Comparison of ENCODE assay signal across 19 cellular contexts in the genomic region with DNA sequence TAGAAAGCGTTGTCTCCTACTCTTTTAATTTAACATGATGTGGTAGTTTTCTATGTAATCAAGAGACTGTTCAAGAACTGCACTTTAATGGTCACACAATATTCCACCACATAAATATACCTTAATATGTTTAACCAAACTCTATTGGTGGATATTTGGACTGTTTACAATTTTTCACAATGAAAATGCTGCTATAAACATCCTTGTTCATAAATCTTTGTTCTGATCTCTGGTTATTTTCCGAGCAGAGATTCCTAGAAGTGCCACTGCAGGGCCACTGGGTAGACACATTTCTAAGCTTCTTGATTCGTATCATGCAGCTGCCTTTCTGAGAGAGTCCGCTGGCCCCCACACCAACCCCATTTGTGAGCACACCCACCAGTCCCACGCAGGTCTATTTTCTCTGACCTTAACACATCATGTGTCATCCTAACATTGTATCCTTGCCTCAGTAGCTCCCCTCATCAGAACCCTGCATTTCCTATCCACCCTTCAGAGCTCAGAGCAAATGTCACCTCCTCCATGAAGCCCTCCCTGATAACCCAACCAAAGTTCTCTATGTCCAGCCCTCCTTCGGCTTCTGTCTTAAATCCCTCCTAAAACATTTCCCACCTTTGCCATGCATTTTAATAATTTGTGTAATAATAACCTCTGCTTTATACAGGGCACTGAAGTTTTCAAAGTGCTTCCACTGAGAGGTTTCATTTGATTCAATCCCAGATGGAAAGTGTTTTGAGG. TPM values are rescaled to one million over a fixed set of nuclear protein-coding genes. Genes with fewer than 3 reads are reported as not detected.
"Had no signal": no experiment of that assay in that cellular context is flagged by ENCODE, and none has a peak within 500 bp of the region (broad histone marks: within the 10 kb centered on the region; RNA-seq: fewer than 3 reads in every experiment).

No MANE protein-coding gene starts in this region.

- H3K27me3 Mint-ChIP-seq: activated B cell treated with CpG ODN at 0.5 μM for 24 hours; activated CD4-positive, alpha-beta T cell treated with anti-CD3 and anti-CD28 coated beads, Interleukin-2, amount 10 ng/mL, durations not matched to agents 24 days and 14 days; activated naive CD8-positive, alpha-beta T cell treated with anti-CD3 and anti-CD28 coated beads for 36 hours had no signal

- H3K9me3 Mint-ChIP-seq: activated B cell treated with CpG ODN at 0.5 μM for 24 hours; activated CD4-positive, alpha-beta T cell treated with anti-CD3 and anti-CD28 coated beads, Interleukin-2, amount 10 ng/mL, durations not matched to agents 24 days and 14 days; activated naive CD8-positive, alpha-beta T cell treated with anti-CD3 and anti-CD28 coated beads for 36 hours; activated T-cell treated with anti-CD3 and anti-CD28 coated beads, Interleukin-2, amount 50 U/mL, for 72 hours; natural killer cell treated with Interleukin-12 subunit alpha and Interleukin-12 subunit beta and Interleukin-15 and Interleukin-18, amount 100 ng/mL, for 72 hours; stimulated activated effector memory CD8-positive, alpha-beta T cell treated with anti-CD3 and anti-CD28 coated beads, Interleukin-12 subunit alpha, Interleukin-12 subunit beta, amount 100 ng/mL, for 72 hours had no signal

- DNase-seq: activated B cell treated with CpG ODN at 0.5 μM for 24 hours; activated CD4-positive, alpha-beta T cell treated with anti-CD3 and anti-CD28 coated beads, Interleukin-2, amount 10 ng/mL, durations not matched to agents 24 days and 14 days; activated CD8-positive, alpha-beta memory T cell treated with anti-CD3 and anti-CD28 coated beads, Interleukin-2, amount 50 U/mL, for 4 hours; activated CD8-positive, alpha-beta T cell treated with anti-CD3 and anti-CD28 coated beads, Interleukin-2, amount 10 ng/mL, durations not matched to agents 7 days and 5 days; activated naive CD8-positive, alpha-beta T cell treated with anti-CD3 and anti-CD28 coated beads for 36 hours; activated T-cell treated with anti-CD3 and anti-CD28 coated beads, Interleukin-2, amount 50 U/mL, for 72 hours; anterior cingulate cortex; gastrocnemius medialis; mammary epithelial cell; psoas muscle; T-helper 2 cell; tibial artery had no signal

- H3K4me3 ChIP-seq: breast epithelium, gastrocnemius medialis, psoas muscle, tibial artery, vagina had no signal

- H3K27ac ChIP-seq: breast epithelium, epithelial cell of prostate, psoas muscle, vagina had no signal

- H3K4me1 Mint-ChIP-seq: activated B cell treated with CpG ODN at 0.5 μM for 24 hours; activated CD4-positive, alpha-beta T cell treated with anti-CD3 and anti-CD28 coated beads, Interleukin-2, amount 10 ng/mL, durations not matched to agents 24 days and 14 days; activated naive CD8-positive, alpha-beta T cell treated with anti-CD3 and anti-CD28 coated beads for 36 hours; stimulated activated effector memory CD8-positive, alpha-beta T cell treated with anti-CD3 and anti-CD28 coated beads, Interleukin-12 subunit alpha, Interleukin-12 subunit beta, amount 100 ng/mL, for 72 hours had no signal

- H3K36me3 Mint-ChIP-seq: activated naive CD8-positive, alpha-beta T cell treated with anti-CD3 and anti-CD28 coated beads for 36 hours; natural killer cell treated with Interleukin-12 subunit alpha and Interleukin-12 subunit beta and Interleukin-15 and Interleukin-18, amount 100 ng/mL, for 72 hours; stimulated activated effector memory CD8-positive, alpha-beta T cell treated with anti-CD3 and anti-CD28 coated beads, Interleukin-12 subunit alpha, Interleukin-12 subunit beta, amount 100 ng/mL, for 72 hours had no signal

- ATAC-seq: activated CD8-positive, alpha-beta T cell treated with anti-CD3 and anti-CD28 coated beads, Interleukin-2, amount 10 ng/mL, durations not matched to agents 7 days and 5 days; activated T-cell treated with anti-CD3 and anti-CD28 coated beads, Interleukin-2, amount 50 U/mL, for 72 hours; gastrocnemius medialis; left lobe of liver; natural killer cell treated with Interleukin-12 subunit alpha and Interleukin-12 subunit beta and Interleukin-15 and Interleukin-18, amount 100 ng/mL, for 72 hours; psoas muscle; stimulated activated effector memory CD8-positive, alpha-beta T cell treated with anti-CD3 and anti-CD28 coated beads, Interleukin-12 subunit alpha, Interleukin-12 subunit beta, amount 100 ng/mL, for 72 hours had no signal

- H3K9me3 ChIP-seq: breast epithelium, gastrocnemius medialis, psoas muscle, tibial artery, vagina had no signal

- H3K36me3 ChIP-seq: breast epithelium, gastrocnemius medialis, tibial artery, vagina had no signal

- H3K27ac Mint-ChIP-seq: activated B cell treated with CpG ODN at 0.5 μM for 24 hours; activated CD4-positive, alpha-beta T cell treated with anti-CD3 and anti-CD28 coated beads, Interleukin-2, amount 10 ng/mL, durations not matched to agents 24 days and 14 days; activated CD8-positive, alpha-beta T cell treated with anti-CD3 and anti-CD28 coated beads, Interleukin-2, amount 10 ng/mL, durations not matched to agents 7 days and 5 days; activated naive CD8-positive, alpha-beta T cell treated with anti-CD3 and anti-CD28 coated beads for 36 hours; activated T-cell treated with anti-CD3 and anti-CD28 coated beads, Interleukin-2, amount 50 U/mL, for 72 hours; natural killer cell treated with Interleukin-12 subunit alpha and Interleukin-12 subunit beta and Interleukin-15 and Interleukin-18, amount 100 ng/mL, for 72 hours; stimulated activated effector memory CD8-positive, alpha-beta T cell treated with anti-CD3 and anti-CD28 coated beads, Interleukin-12 subunit alpha, Interleukin-12 subunit beta, amount 100 ng/mL, for 72 hours had no signal

- H3K27me3 ChIP-seq: breast epithelium, gastrocnemius medialis, tibial artery, vagina had no signal

- H3K4me3 Mint-ChIP-seq: activated B cell treated with CpG ODN at 0.5 μM for 24 hours; activated CD4-positive, alpha-beta T cell treated with anti-CD3 and anti-CD28 coated beads, Interleukin-2, amount 10 ng/mL, durations not matched to agents 24 days and 14 days; activated CD8-positive, alpha-beta T cell treated with anti-CD3 and anti-CD28 coated beads, Interleukin-2, amount 10 ng/mL, durations not matched to agents 7 days and 5 days; activated naive CD8-positive, alpha-beta T cell treated with anti-CD3 and anti-CD28 coated beads for 36 hours; activated T-cell treated with anti-CD3 and anti-CD28 coated beads, Interleukin-2, amount 50 U/mL, for 72 hours; natural killer cell treated with Interleukin-12 subunit alpha and Interleukin-12 subunit beta and Interleukin-15 and Interleukin-18, amount 100 ng/mL, for 72 hours; stimulated activated effector memory CD8-positive, alpha-beta T cell treated with anti-CD3 and anti-CD28 coated beads, Interleukin-12 subunit alpha, Interleukin-12 subunit beta, amount 100 ng/mL, for 72 hours had no signal

RNA-seq across cellular contexts. Expression of a gene that starts 26.6 kb away (rescaled TPM):
- total RNA-seq: activated B cell treated with CpG ODN at 0.5 μM for 24 hours; activated CD4-positive, alpha-beta T cell treated with anti-CD3 and anti-CD28 coated beads, Interleukin-2, amount 10 ng/mL, durations not matched to agents 24 days and 14 days; activated CD8-positive, alpha-beta T cell treated with anti-CD3 and anti-CD28 coated beads, Interleukin-2, amount 10 ng/mL, durations not matched to agents 7 days and 5 days; activated naive CD8-positive, alpha-beta T cell treated with anti-CD3 and anti-CD28 coated beads for 36 hours; activated T-cell treated with anti-CD3 and anti-CD28 coated beads, Interleukin-2, amount 50 U/mL, for 72 hours; dermis microvascular lymphatic vessel endothelial cell; natural killer cell treated with Interleukin-12 subunit alpha and Interleukin-12 subunit beta and Interleukin-15 and Interleukin-18, amount 100 ng/mL, for 72 hours had no signal
